1 cellular context compared by ENCODE assay signal in the genomic region with DNA sequence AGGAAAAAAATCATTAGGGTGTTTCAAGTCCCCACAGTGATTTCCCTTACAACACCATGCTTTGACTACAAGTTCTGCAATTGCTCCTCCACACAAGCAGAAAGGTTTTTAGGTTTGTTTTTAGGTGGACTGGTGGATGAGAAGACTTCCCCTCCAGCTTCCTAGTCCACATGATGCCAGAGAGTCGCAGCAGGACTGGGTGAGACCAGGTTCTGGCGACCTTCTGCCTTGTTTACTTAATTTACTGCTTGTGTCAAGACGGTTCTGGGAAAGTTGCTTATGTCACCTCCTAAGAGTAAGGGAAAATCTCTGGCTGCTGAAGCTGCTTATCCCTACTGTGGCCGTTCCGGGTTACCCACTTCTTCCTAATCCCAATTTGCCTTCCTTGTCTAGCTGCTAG.
TF ChIP-seq lines count a peak whose summit lies in the region.

No MANE protein-coding gene starts in this region.

TF ChIP-seq in HEK293, 187 proteins besides CTCF, POLR2A, EP300 and RAD21 (continued from another document):
- 0 out of 2 replicates have a peak, but pooled peaks have one; percentile 31 for TF ChIP-seq ZNF600 (tag by site-specific recombination; IDR thresholded peaks at IDR 0.05)
- TF ChIP-seq ZNF302 (tag by site-specific recombination; IDR thresholded peaks at IDR 0.05; ENCODE audit: low read depth): no peak
- TF ChIP-seq, protein P1, sequence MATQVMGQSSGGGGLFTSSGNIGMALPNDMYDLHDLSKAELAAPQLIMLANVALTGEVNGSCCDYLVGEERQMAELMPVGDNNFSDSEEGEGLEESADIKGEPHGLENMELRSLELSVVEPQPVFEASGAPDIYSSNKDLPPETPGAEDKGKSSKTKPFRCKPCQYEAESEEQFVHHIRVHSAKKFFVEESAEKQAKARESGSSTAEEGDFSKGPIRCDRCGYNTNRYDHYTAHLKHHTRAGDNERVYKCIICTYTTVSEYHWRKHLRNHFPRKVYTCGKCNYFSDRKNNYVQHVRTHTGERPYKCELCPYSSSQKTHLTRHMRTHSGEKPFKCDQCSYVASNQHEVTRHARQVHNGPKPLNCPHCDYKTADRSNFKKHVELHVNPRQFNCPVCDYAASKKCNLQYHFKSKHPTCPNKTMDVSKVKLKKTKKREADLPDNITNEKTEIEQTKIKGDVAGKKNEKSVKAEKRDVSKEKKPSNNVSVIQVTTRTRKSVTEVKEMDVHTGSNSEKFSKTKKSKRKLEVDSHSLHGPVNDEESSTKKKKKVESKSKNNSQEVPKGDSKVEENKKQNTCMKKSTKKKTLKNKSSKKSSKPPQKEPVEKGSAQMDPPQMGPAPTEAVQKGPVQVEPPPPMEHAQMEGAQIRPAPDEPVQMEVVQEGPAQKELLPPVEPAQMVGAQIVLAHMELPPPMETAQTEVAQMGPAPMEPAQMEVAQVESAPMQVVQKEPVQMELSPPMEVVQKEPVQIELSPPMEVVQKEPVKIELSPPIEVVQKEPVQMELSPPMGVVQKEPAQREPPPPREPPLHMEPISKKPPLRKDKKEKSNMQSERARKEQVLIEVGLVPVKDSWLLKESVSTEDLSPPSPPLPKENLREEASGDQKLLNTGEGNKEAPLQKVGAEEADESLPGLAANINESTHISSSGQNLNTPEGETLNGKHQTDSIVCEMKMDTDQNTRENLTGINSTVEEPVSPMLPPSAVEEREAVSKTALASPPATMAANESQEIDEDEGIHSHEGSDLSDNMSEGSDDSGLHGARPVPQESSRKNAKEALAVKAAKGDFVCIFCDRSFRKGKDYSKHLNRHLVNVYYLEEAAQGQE (tag by site-specific recombination; IDR thresholded peaks at IDR 0.05): no peak
- TF ChIP-seq ZNF548 (tag by site-specific recombination; IDR thresholded peaks at IDR 0.05): no peak
